2 cellular contexts compared by ENCODE assay signal in genomic region chr6:34518669-34519365, GRCh38.
TF ChIP-seq lines count a peak whose summit lies in the region.

No MANE protein-coding gene starts in this region.

TF ChIP-seq in SK-N-SH, 30 proteins besides CTCF, POLR2A, EP300 and RAD21 (continued from another document):
- no peak for TF ChIP-seq RFX5 (IDR thresholded peaks at IDR 0.05; ENCODE audit: low read length)
- no peak for TF ChIP-seq REST (IDR thresholded peaks at IDR 0.05; ENCODE audit: low read depth, low read length)

TF ChIP-seq in SK-N-SH treated with all-trans-retinoic acid at 6 μM for 48 hours, 23 proteins besides CTCF, POLR2A, EP300 and RAD21 (continued from another document):
- no peak for TF ChIP-seq PATZ1 (CRISPR knock-in tag; IDR thresholded peaks at IDR 0.05; ENCODE audit: borderline replicate concordance)
- no peak for TF ChIP-seq GLIS3 (CRISPR knock-in tag; IDR thresholded peaks at IDR 0.05)
- TF ChIP-seq CSRNP3 (CRISPR knock-in tag; IDR thresholded peaks at IDR 0.05), result no peak
- no peak for TF ChIP-seq ZC3H10 (CRISPR knock-in tag; IDR thresholded peaks at IDR 0.05)
- no peak for TF ChIP-seq ZFP30 (CRISPR knock-in tag; IDR thresholded peaks at IDR 0.05)
- no peak for TF ChIP-seq ZNF8 (CRISPR knock-in tag; IDR thresholded peaks at IDR 0.05)
- no peak for TF ChIP-seq BACH2 (CRISPR knock-in tag; IDR thresholded peaks at IDR 0.05; ENCODE audit: borderline replicate concordance)
